1 cellular context compared by ENCODE assay signal in the genomic region with DNA sequence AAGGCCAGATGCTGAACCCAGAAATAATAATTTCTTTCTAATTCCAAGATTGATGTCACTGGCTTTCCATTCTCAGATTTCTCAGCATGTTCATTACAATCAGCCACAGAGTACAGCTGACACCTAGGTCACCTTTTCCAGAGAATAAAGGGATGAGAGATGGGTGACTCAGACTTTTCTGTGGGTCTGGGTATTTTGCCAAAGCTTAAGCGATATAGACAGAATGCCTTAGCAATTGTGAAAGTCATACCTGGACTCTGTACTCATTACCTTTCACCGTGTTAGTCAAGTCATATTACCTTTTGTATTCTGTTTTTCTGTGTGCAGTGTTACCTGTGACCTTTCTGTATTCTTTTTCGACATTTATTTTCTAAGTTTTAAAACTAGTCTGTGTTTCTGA.
A peak's percentile ranks its signal among the peaks of the same experiment; 100 is the strongest.
TF ChIP-seq lines count a peak whose summit lies in the region.

No MANE protein-coding gene starts in this region.

TF ChIP-seq in HepG2, 621 proteins besides CTCF, POLR2A, EP300 and RAD21 (continued from another document and continues in another):
- TF ChIP-seq, protein P1, sequence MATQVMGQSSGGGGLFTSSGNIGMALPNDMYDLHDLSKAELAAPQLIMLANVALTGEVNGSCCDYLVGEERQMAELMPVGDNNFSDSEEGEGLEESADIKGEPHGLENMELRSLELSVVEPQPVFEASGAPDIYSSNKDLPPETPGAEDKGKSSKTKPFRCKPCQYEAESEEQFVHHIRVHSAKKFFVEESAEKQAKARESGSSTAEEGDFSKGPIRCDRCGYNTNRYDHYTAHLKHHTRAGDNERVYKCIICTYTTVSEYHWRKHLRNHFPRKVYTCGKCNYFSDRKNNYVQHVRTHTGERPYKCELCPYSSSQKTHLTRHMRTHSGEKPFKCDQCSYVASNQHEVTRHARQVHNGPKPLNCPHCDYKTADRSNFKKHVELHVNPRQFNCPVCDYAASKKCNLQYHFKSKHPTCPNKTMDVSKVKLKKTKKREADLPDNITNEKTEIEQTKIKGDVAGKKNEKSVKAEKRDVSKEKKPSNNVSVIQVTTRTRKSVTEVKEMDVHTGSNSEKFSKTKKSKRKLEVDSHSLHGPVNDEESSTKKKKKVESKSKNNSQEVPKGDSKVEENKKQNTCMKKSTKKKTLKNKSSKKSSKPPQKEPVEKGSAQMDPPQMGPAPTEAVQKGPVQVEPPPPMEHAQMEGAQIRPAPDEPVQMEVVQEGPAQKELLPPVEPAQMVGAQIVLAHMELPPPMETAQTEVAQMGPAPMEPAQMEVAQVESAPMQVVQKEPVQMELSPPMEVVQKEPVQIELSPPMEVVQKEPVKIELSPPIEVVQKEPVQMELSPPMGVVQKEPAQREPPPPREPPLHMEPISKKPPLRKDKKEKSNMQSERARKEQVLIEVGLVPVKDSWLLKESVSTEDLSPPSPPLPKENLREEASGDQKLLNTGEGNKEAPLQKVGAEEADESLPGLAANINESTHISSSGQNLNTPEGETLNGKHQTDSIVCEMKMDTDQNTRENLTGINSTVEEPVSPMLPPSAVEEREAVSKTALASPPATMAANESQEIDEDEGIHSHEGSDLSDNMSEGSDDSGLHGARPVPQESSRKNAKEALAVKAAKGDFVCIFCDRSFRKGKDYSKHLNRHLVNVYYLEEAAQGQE (IDR thresholded peaks at IDR 0.05; ENCODE audit: borderline replicate concordance in 1 of 2, low read depth in 1 of 2, low read length in 2 of 2) = no peak
- no peak for TF ChIP-seq MIER3 (CRISPR knock-in tag; IDR thresholded peaks at IDR 0.05; ENCODE audit: borderline replicate concordance)
- TF ChIP-seq, protein P2, sequence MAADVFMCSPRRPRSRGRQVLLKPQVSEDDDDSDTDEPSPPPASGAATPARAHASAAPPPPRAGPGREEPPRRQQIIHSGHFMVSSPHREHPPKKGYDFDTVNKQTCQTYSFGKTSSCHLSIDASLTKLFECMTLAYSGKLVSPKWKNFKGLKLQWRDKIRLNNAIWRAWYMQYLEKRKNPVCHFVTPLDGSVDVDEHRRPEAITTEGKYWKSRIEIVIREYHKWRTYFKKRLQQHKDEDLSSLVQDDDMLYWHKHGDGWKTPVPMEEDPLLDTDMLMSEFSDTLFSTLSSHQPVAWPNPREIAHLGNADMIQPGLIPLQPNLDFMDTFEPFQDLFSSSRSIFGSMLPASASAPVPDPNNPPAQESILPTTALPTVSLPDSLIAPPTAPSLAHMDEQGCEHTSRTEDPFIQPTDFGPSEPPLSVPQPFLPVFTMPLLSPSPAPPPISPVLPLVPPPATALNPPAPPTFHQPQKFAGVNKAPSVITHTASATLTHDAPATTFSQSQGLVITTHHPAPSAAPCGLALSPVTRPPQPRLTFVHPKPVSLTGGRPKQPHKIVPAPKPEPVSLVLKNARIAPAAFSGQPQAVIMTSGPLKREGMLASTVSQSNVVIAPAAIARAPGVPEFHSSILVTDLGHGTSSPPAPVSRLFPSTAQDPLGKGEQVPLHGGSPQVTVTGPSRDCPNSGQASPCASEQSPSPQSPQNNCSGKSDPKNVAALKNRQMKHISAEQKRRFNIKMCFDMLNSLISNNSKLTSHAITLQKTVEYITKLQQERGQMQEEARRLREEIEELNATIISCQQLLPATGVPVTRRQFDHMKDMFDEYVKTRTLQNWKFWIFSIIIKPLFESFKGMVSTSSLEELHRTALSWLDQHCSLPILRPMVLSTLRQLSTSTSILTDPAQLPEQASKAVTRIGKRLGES (CRISPR knock-in tag; IDR thresholded peaks at IDR 0.05; ENCODE audit: borderline replicate concordance) = no peak
- TF ChIP-seq, protein P3, sequence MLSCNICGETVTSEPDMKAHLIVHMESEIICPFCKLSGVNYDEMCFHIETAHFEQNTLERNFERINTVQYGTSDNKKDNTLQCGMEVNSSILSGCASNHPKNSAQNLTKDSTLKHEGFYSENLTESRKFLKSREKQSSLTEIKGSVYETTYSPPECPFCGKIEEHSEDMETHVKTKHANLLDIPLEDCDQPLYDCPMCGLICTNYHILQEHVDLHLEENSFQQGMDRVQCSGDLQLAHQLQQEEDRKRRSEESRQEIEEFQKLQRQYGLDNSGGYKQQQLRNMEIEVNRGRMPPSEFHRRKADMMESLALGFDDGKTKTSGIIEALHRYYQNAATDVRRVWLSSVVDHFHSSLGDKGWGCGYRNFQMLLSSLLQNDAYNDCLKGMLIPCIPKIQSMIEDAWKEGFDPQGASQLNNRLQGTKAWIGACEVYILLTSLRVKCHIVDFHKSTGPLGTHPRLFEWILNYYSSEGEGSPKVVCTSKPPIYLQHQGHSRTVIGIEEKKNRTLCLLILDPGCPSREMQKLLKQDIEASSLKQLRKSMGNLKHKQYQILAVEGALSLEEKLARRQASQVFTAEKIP (CRISPR knock-in tag; IDR thresholded peaks at IDR 0.05; ENCODE audit: borderline replicate concordance) = no peak
- TF ChIP-seq ZNF333 (CRISPR knock-in tag; IDR thresholded peaks at IDR 0.05; ENCODE audit: borderline replicate concordance) = no peak
- TF ChIP-seq ZNF598 (CRISPR knock-in tag; IDR thresholded peaks at IDR 0.05; ENCODE audit: borderline replicate concordance) = no peak
- no peak for TF ChIP-seq ZNF589 (CRISPR knock-in tag; conservative IDR thresholded peaks at IDR 0.05)
- TF ChIP-seq, protein P4, sequence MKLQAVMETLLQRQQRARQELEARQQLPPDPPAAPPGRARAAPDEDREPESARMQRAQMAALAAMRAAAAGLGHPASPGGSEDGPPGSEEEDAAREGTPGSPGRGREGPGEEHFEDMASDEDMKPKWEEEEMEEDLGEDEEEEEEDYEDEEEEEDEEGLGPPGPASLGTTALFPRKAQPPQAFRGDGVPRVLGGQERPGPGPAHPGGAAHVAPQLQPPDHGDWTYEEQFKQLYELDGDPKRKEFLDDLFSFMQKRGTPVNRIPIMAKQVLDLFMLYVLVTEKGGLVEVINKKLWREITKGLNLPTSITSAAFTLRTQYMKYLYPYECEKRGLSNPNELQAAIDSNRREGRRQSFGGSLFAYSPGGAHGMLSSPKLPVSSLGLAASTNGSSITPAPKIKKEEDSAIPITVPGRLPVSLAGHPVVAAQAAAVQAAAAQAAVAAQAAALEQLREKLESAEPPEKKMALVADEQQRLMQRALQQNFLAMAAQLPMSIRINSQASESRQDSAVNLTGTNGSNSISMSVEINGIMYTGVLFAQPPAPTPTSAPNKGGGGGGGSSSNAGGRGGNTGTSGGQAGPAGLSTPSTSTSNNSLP (IDR thresholded peaks at IDR 0.05; ENCODE audit: low read depth, low read length) = peak; percentile 61; the same call in 1 of the 2 replicates
- TF ChIP-seq, protein P5, sequence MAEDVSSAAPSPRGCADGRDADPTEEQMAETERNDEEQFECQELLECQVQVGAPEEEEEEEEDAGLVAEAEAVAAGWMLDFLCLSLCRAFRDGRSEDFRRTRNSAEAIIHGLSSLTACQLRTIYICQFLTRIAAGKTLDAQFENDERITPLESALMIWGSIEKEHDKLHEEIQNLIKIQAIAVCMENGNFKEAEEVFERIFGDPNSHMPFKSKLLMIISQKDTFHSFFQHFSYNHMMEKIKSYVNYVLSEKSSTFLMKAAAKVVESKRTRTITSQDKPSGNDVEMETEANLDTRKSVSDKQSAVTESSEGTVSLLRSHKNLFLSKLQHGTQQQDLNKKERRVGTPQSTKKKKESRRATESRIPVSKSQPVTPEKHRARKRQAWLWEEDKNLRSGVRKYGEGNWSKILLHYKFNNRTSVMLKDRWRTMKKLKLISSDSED (CRISPR knock-in tag; IDR thresholded peaks at IDR 0.05) = no peak
- no peak for TF ChIP-seq CREB1 (IDR thresholded peaks at IDR 0.05)
- peak; percentile 16; the same call in 1 of the 2 replicates for TF ChIP-seq CREB1 (CRISPR knock-in tag; IDR thresholded peaks at IDR 0.05)
- TF ChIP-seq ZFP1 (CRISPR knock-in tag; IDR thresholded peaks at IDR 0.05) = no peak
- no peak for TF ChIP-seq GPN1 (CRISPR knock-in tag; IDR thresholded peaks at IDR 0.05; ENCODE audit: borderline replicate concordance)
- TF ChIP-seq ZNF180 (CRISPR knock-in tag; IDR thresholded peaks at IDR 0.05; ENCODE audit: borderline replicate concordance, low read depth) = no peak
- TF ChIP-seq GABPA (IDR thresholded peaks at IDR 0.05; ENCODE audit: low read depth, low read length) = no peak
- no peak for TF ChIP-seq GABPA (CRISPR knock-in tag; IDR thresholded peaks at IDR 0.05; ENCODE audit: low read depth)
- no peak for TF ChIP-seq ZMAT3 (CRISPR knock-in tag; conservative IDR thresholded peaks at IDR 0.05)
- TF ChIP-seq, protein P6, sequence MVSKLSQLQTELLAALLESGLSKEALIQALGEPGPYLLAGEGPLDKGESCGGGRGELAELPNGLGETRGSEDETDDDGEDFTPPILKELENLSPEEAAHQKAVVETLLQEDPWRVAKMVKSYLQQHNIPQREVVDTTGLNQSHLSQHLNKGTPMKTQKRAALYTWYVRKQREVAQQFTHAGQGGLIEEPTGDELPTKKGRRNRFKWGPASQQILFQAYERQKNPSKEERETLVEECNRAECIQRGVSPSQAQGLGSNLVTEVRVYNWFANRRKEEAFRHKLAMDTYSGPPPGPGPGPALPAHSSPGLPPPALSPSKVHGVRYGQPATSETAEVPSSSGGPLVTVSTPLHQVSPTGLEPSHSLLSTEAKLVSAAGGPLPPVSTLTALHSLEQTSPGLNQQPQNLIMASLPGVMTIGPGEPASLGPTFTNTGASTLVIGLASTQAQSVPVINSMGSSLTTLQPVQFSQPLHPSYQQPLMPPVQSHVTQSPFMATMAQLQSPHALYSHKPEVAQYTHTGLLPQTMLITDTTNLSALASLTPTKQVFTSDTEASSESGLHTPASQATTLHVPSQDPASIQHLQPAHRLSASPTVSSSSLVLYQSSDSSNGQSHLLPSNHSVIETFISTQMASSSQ (IDR thresholded peaks at IDR 0.05; ENCODE audit: low read depth) = no peak
- TF ChIP-seq, protein P6 (CRISPR knock-in tag; IDR thresholded peaks at IDR 0.05; ENCODE audit: borderline replicate concordance) = no peak
- 0 out of 2 replicates have a peak, but pooled peaks have one; percentile 20 for TF ChIP-seq FOXA3 (CRISPR knock-in tag; IDR thresholded peaks at IDR 0.05)
- TF ChIP-seq, protein P7, sequence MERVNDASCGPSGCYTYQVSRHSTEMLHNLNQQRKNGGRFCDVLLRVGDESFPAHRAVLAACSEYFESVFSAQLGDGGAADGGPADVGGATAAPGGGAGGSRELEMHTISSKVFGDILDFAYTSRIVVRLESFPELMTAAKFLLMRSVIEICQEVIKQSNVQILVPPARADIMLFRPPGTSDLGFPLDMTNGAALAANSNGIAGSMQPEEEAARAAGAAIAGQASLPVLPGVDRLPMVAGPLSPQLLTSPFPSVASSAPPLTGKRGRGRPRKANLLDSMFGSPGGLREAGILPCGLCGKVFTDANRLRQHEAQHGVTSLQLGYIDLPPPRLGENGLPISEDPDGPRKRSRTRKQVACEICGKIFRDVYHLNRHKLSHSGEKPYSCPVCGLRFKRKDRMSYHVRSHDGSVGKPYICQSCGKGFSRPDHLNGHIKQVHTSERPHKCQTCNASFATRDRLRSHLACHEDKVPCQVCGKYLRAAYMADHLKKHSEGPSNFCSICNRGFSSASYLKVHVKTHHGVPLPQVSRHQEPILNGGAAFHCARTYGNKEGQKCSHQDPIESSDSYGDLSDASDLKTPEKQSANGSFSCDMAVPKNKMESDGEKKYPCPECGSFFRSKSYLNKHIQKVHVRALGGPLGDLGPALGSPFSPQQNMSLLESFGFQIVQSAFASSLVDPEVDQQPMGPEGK (CRISPR knock-in tag; IDR thresholded peaks at IDR 0.05) = no peak
- TF ChIP-seq CHD4 (IDR thresholded peaks at IDR 0.05; ENCODE audit: borderline replicate concordance, low read length) = no peak
- TF ChIP-seq, protein P8, sequence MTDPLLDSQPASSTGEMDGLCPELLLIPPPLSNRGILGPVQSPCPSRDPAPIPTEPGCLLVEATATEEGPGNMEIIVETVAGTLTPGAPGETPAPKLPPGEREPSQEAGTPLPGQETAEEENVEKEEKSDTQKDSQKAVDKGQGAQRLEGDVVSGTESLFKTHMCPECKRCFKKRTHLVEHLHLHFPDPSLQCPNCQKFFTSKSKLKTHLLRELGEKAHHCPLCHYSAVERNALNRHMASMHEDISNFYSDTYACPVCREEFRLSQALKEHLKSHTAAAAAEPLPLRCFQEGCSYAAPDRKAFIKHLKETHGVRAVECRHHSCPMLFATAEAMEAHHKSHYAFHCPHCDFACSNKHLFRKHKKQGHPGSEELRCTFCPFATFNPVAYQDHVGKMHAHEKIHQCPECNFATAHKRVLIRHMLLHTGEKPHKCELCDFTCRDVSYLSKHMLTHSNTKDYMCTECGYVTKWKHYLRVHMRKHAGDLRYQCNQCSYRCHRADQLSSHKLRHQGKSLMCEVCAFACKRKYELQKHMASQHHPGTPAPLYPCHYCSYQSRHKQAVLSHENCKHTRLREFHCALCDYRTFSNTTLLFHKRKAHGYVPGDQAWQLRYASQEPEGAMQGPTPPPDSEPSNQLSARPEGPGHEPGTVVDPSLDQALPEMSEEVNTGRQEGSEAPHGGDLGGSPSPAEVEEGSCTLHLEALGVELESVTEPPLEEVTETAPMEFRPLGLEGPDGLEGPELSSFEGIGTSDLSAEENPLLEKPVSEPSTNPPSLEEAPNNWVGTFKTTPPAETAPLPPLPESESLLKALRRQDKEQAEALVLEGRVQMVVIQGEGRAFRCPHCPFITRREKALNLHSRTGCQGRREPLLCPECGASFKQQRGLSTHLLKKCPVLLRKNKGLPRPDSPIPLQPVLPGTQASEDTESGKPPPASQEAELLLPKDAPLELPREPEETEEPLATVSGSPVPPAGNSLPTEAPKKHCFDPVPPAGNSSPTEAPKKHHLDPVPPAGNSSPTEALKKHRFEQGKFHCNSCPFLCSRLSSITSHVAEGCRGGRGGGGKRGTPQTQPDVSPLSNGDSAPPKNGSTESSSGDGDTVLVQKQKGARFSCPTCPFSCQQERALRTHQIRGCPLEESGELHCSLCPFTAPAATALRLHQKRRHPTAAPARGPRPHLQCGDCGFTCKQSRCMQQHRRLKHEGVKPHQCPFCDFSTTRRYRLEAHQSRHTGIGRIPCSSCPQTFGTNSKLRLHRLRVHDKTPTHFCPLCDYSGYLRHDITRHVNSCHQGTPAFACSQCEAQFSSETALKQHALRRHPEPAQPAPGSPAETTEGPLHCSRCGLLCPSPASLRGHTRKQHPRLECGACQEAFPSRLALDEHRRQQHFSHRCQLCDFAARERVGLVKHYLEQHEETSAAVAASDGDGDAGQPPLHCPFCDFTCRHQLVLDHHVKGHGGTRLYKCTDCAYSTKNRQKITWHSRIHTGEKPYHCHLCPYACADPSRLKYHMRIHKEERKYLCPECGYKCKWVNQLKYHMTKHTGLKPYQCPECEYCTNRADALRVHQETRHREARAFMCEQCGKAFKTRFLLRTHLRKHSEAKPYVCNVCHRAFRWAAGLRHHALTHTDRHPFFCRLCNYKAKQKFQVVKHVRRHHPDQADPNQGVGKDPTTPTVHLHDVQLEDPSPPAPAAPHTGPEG (CRISPR knock-in tag; IDR thresholded peaks at IDR 0.05) = no peak
- TF ChIP-seq, protein P9, sequence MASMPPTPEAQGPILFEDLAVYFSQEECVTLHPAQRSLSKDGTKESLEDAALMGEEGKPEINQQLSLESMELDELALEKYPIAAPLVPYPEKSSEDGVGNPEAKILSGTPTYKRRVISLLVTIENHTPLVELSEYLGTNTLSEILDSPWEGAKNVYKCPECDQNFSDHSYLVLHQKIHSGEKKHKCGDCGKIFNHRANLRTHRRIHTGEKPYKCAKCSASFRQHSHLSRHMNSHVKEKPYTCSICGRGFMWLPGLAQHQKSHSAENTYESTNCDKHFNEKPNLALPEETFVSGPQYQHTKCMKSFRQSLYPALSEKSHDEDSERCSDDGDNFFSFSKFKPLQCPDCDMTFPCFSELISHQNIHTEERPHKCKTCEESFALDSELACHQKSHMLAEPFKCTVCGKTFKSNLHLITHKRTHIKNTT (CRISPR knock-in tag; IDR thresholded peaks at IDR 0.05) = no peak
